18 cellular contexts compared by ENCODE assay signal in the genomic region with DNA sequence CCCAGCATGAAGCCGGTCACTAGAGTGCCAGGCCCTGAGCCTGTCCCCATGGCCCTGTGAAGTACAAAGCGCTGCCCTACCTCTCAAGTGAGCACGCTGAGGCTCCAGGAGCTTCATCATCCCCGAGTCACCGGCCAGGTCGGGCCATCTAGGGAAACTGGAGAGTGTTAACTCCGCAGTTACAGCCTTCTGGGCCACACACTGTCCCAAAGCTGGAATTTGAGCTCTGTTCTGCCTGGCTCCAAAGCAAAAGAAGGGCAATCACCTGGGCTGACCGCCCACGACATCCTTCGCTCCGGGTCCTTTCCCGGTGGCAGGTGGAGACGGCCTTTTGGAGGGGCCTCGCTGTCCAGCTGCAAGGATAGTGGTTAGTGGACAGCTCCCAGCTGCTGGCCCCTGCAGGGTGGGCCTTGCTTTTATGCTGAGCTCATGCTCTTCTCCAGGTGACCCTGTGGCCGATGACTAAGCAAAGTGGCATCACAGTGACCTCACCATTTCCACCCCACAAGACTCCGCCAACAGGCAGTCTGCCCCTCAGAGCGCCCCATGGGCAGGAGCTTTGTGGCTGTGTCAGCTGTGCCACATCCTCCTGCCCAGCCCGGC. TPM values are rescaled to one million over a fixed set of nuclear protein-coding genes. Genes with fewer than 3 reads are reported as not detected.
DNase-seq lines count a peak whose midpoint lies in the region; ATAC-seq and TF ChIP-seq lines count a peak whose summit lies in the region.
"Had no signal": no experiment of that assay in that cellular context is flagged by ENCODE, and none has a peak within 500 bp of the region (broad histone marks: within the 10 kb centered on the region; RNA-seq: fewer than 3 reads in every experiment).

No MANE protein-coding gene starts in this region.

- no peaks in the 10 kb centered on the region for H3K9me3 Mint-ChIP-seq in activated CD4-positive, alpha-beta T cell treated with anti-CD3 and anti-CD28 coated beads, Interleukin-2, amount 10 ng/mL, durations not matched to agents 7 days and 5 days
- H3K9me3 Mint-ChIP-seq in activated CD4-positive, alpha-beta T cell treated with anti-CD3 and anti-CD28 coated beads, Interleukin-2, amount 10 ng/mL, durations not matched to agents 24 days and 14 days = no peaks in the 10 kb centered on the region
- H3K9me3 Mint-ChIP-seq: activated T-helper 2 cell treated with anti-CD3 and anti-CD28 coated beads, Interferon-gamma antibody, Interleukin-2, Interleukin-4, amounts not matched to agents 10 μg/mL and 5 μg/mL and 100 μg/mL, durations not matched to agents 14 hours and 24 hours and 36 hours; type B pancreatic cell had no signal

- H3K27ac Mint-ChIP-seq in activated CD4-positive, alpha-beta T cell treated with anti-CD3 and anti-CD28 coated beads, Interleukin-2, amount 10 ng/mL, durations not matched to agents 7 days and 5 days = peak overlapping the region; percentile 36
- H3K27ac Mint-ChIP-seq in activated CD4-positive, alpha-beta T cell treated with anti-CD3 and anti-CD28 coated beads, Interleukin-2, amount 10 ng/mL, durations not matched to agents 24 days and 14 days = no peak overlapping the region
- H3K27ac Mint-ChIP-seq: activated T-helper 2 cell treated with anti-CD3 and anti-CD28 coated beads, Interferon-gamma antibody, Interleukin-2, Interleukin-4, amounts not matched to agents 10 μg/mL and 5 μg/mL and 100 μg/mL, durations not matched to agents 14 hours and 24 hours and 36 hours; type B pancreatic cell had no signal

- peaks cover 11% of the 10 kb centered on the region for H3K4me1 Mint-ChIP-seq in activated CD4-positive, alpha-beta T cell treated with anti-CD3 and anti-CD28 coated beads, Interleukin-2, amount 10 ng/mL, durations not matched to agents 7 days and 5 days
- no peaks in the 10 kb centered on the region for H3K4me1 Mint-ChIP-seq in activated CD4-positive, alpha-beta T cell treated with anti-CD3 and anti-CD28 coated beads, Interleukin-2, amount 10 ng/mL, durations not matched to agents 24 days and 14 days

- ATAC-seq in Panc1 (peak; percentile 55), lower lobe of right lung (no peak)

- DNase-seq in activated CD4-positive, alpha-beta T cell treated with anti-CD3 and anti-CD28 coated beads, Interleukin-2, amount 10 ng/mL, durations not matched to agents 7 days and 5 days = no peak
- no peak for DNase-seq in activated CD4-positive, alpha-beta T cell treated with anti-CD3 and anti-CD28 coated beads, Interleukin-2, amount 10 ng/mL, durations not matched to agents 24 days and 14 days
- DNase-seq in Panc1 (ENCODE audit: low read depth, low spot score) (no peak), glomerular visceral epithelial cell (ENCODE audit: extremely low spot score) (peak; percentile 85), sigmoid colon (peak; percentile 47), lower lobe of right lung (no peak), SIG-M5 treated with dmso at 0.1 percent for 504 hours (lab: John Stamatoyannopoulos, UW; ENCODE audit: unreplicated experiment) (no peak)
- no peak for DNase-seq in stimulated activated CD4-positive, alpha-beta T cell treated with anti-CD3 and anti-CD28 coated beads, Interleukin-2, amount 100 ng/mL, for 24 hours
- DNase-seq: activated CD4-positive, CD25-positive, alpha-beta regulatory T cell; COR-L47; glutamatergic neuron; Karpas-422; NCI-H2029; NCI-H82 had no signal

- no TSS peak for BruUV-seq in Panc1 (replicated peaks; lab: Mats Ljungman, UMichigan)

- intact Hi-C loops in activated CD4-positive, alpha-beta T cell treated with anti-CD3 and anti-CD28 coated beads, Interleukin-2, amount 10 ng/mL, durations not matched to agents 24 days and 14 days (cut with micrococcal nuclease) = no loop called here
- intact Hi-C loops in Panc1 (cut with micrococcal nuclease; ENCODE audit: unreplicated experiment) (no loop called here), sigmoid colon (cut with DNase I) (no loop called here), lower lobe of right lung (cut with DNase I) (no loop called here)

- H3K36me3 ChIP-seq in Panc1 (ENCODE audit: control insufficient read depth, insufficient read depth, low read length) (no peaks in the 10 kb centered on the region), sigmoid colon (no peaks in the 10 kb centered on the region), lower lobe of right lung (no peaks in the 10 kb centered on the region)

- no peak overlapping the region for H3K4me3 Mint-ChIP-seq in activated CD4-positive, alpha-beta T cell treated with anti-CD3 and anti-CD28 coated beads, Interleukin-2, amount 10 ng/mL, durations not matched to agents 7 days and 5 days
- no peak overlapping the region for H3K4me3 Mint-ChIP-seq in activated CD4-positive, alpha-beta T cell treated with anti-CD3 and anti-CD28 coated beads, Interleukin-2, amount 10 ng/mL, durations not matched to agents 24 days and 14 days
- H3K4me3 Mint-ChIP-seq: type B pancreatic cell had no signal

- 84 to 89% methylated on average over 18 of the region's 18 CpGs for WGBS in sigmoid colon, 2 donors

- H3K27ac ChIP-seq in Panc1 (ENCODE audit: low read length) = no peak overlapping the region
- H3K27ac ChIP-seq in sigmoid colon = no peak overlapping the region
- H3K27ac ChIP-seq in lower lobe of right lung = no peak overlapping the region

- no peak for TF ChIP-seq CTCF in Panc1 (IDR thresholded peaks at IDR 0.05)
- TF ChIP-seq CTCF in sigmoid colon (IDR thresholded peaks at IDR 0.05) = no peak
- no peak for TF ChIP-seq CTCF in lower lobe of right lung (IDR thresholded peaks at IDR 0.05)

- H3K4me3 ChIP-seq in Panc1 (ENCODE audit: low read depth in 2 of 2, low read length in 2 of 2) (no peak overlapping the region), sigmoid colon (no peak overlapping the region), lower lobe of right lung (no peak overlapping the region)
- H3K4me3 ChIP-seq: lung had no signal

- H3K36me3 Mint-ChIP-seq in activated CD4-positive, alpha-beta T cell treated with anti-CD3 and anti-CD28 coated beads, Interleukin-2, amount 10 ng/mL, durations not matched to agents 7 days and 5 days (ENCODE audit: low read depth) = no peaks in the 10 kb centered on the region
- H3K36me3 Mint-ChIP-seq in activated CD4-positive, alpha-beta T cell treated with anti-CD3 and anti-CD28 coated beads, Interleukin-2, amount 10 ng/mL, durations not matched to agents 24 days and 14 days (ENCODE audit: low read depth) = no peaks in the 10 kb centered on the region
- H3K36me3 Mint-ChIP-seq: type B pancreatic cell had no signal

- H3K27me3 ChIP-seq in Panc1 (ENCODE audit: control insufficient read depth, insufficient read depth, low read length) (no peaks in the 10 kb centered on the region), sigmoid colon (peaks cover 7 to 18% (median 8%) of the 10 kb centered on the region in 3 donors), lower lobe of right lung (ENCODE audit: low read depth) (peaks cover 9% of the 10 kb centered on the region)

- TF ChIP-seq EP300 in sigmoid colon (IDR thresholded peaks at IDR 0.05) = no peak

- in situ Hi-C loops in Panc1 (cut with HindIII; ENCODE audit: low pct_unique_long_range_greater_than_20kb, low sequenced_read_pairs) = no loop called here

- POLR2A ChIA-PET in activated CD4-positive, alpha-beta T cell treated with anti-CD3 and anti-CD28 coated beads, Interleukin-2, amount 10 ng/mL, durations not matched to agents 7 days and 5 days (lab: Charles Lee) = no interaction called here
- POLR2A ChIA-PET in Panc1 (lab: Charles Lee) = no interaction called here

- CTCF ChIA-PET in activated CD4-positive, alpha-beta T cell treated with anti-CD3 and anti-CD28 coated beads, Interleukin-2, amount 10 ng/mL, durations not matched to agents 7 days and 5 days (lab: Charles Lee) = interaction anchor here (0.8 to 1.7 kb wide), 9 partner anchors 9 to 544 kb away, joined by 3 to 4 read pairs (median 4); a partner anchor contains a TSS
- CTCF ChIA-PET in Panc1 (lab: Charles Lee) = interaction anchor here (1.0 kb wide), 1 partner anchor 18 kb away, joined by 3 read pairs; no protein-coding TSS in a partner anchor

- peaks cover 4% of the 10 kb centered on the region for H3K27me3 Mint-ChIP-seq in activated CD4-positive, alpha-beta T cell treated with anti-CD3 and anti-CD28 coated beads, Interleukin-2, amount 10 ng/mL, durations not matched to agents 7 days and 5 days
- H3K27me3 Mint-ChIP-seq in activated CD4-positive, alpha-beta T cell treated with anti-CD3 and anti-CD28 coated beads, Interleukin-2, amount 10 ng/mL, durations not matched to agents 24 days and 14 days = no peaks in the 10 kb centered on the region

- H3K9me3 ChIP-seq in Panc1 (ENCODE audit: control insufficient read depth, insufficient read depth, low read depth, low read length) = no peaks in the 10 kb centered on the region
- H3K9me3 ChIP-seq in sigmoid colon = no peaks in the 10 kb centered on the region
- no peaks in the 10 kb centered on the region for H3K9me3 ChIP-seq in lower lobe of right lung

- H3K4me1 ChIP-seq in Panc1 (ENCODE audit: control insufficient read depth, insufficient read depth, low read length) (no peaks in the 10 kb centered on the region; the same call in 1 of the 2 replicates), sigmoid colon (no peaks in the 10 kb centered on the region), lower lobe of right lung (no peaks in the 10 kb centered on the region)

- no peak for TF ChIP-seq POLR2A in sigmoid colon (IDR thresholded peaks at IDR 0.05)

RNA-seq across cellular contexts. Expression of a gene that starts 3.5 kb away (rescaled TPM):
- under 1 TPM; under 0.01 to 0.15 TPM for total RNA-seq in activated CD4-positive, alpha-beta T cell treated with anti-CD3 and anti-CD28 coated beads, Interleukin-2, amount 10 ng/mL, durations not matched to agents 7 days and 5 days
- total RNA-seq in activated CD4-positive, alpha-beta T cell treated with anti-CD3 and anti-CD28 coated beads, Interleukin-2, amount 10 ng/mL, durations not matched to agents 24 days and 14 days = 0.68 and 0.90 TPM in 2 replicates
- 0.03 TPM for total RNA-seq in Panc1 (2021; ENCODE audit: unreplicated experiment)
- not detected for polyA plus RNA-seq in Panc1 (2012; ENCODE audit: insufficient read length)
- 1 to 10 TPM in 1 of 4 donors, under 1 TPM in 2, not detected in 1; under 0.01 to 6.4 (median 0.36) TPM for total RNA-seq in sigmoid colon
- 100 to 1,000 TPM in 1 of 3 donors, 1 to 10 TPM in 2; 8.4 to 195 (median 8.8) TPM for polyA plus RNA-seq in sigmoid colon
- total RNA-seq in lower lobe of right lung = 7.9 TPM
- total RNA-seq: osteocyte had no signal

Comparison
In these comparisons a context has a peak if more than half of its experiments do, and no peak if none do; other contexts are left out.
1. DNase-seq: peak in glomerular visceral epithelial cell (single experiment) and sigmoid colon (single experiment); none in activated CD4-positive, alpha-beta T cell treated with anti-CD3 and anti-CD28 coated beads, Interleukin-2, amount 10 ng/mL, durations not matched to agents 7 days and 5 days (single experiment), activated CD4-positive, alpha-beta T cell treated with anti-CD3 and anti-CD28 coated beads, Interleukin-2, amount 10 ng/mL, durations not matched to agents 24 days and 14 days (single experiment), Panc1 (single experiment), lower lobe of right lung (single experiment), stimulated activated CD4-positive, alpha-beta T cell treated with anti-CD3 and anti-CD28 coated beads, Interleukin-2, amount 100 ng/mL, for 24 hours (0 of 2) and SIG-M5 treated with dmso at 0.1 percent for 504 hours (single experiment).